14 cellular contexts compared by ENCODE assay signal in the genomic region with DNA sequence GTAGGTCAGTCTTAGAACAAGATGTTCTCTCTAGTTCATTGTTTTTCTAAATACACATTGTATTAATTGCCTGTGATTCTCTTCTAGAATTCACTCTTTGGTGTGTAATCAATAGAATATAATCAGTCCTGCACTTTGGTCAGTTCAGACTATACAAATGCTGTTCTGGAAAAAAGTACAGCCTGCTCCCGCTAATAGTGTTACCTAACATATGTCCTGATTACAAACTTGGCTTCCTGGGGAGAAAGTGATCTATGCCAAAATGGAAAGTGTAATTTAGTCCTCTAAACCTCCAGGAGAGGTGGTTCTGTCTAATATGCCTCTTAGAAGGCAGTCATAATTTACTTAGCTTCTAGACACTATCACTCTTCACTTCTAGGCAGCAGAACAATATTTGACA.
"Had no signal": no experiment of that assay in that cellular context is flagged by ENCODE, and none has a peak within 500 bp of the region (broad histone marks: within the 10 kb centered on the region; RNA-seq: fewer than 3 reads in every experiment).

No MANE protein-coding gene starts in this region.

- H3K27me3 ChIP-seq: dorsolateral prefrontal cortex, heart right ventricle, left lung, ovary, thyroid gland had no signal

- H3K4me1 ChIP-seq: left lung, thyroid gland had no signal

- DNase-seq: activated CD4-positive, alpha-beta T cell treated with anti-CD3 and anti-CD28 coated beads, Interleukin-2, amount 50 U/mL, for 1 hour; activated effector memory CD4-positive, alpha-beta T cell treated with anti-CD3 and anti-CD28 coated beads, Interleukin-2, amount 50 U/mL, for 16 hours; activated T-cell treated with anti-CD3 and anti-CD28 coated beads, Interleukin-2, amount 50 U/mL, for 4 hours; dorsolateral prefrontal cortex; foreskin melanocyte; heart right ventricle; left lung; mesendoderm; nephron progenitor cell; ovary; thyroid gland had no signal

- H3K4me3 ChIP-seq: dorsolateral prefrontal cortex, heart right ventricle, left lung, ovary, skin epidermis, thyroid gland had no signal

- H3K9me3 ChIP-seq: heart right ventricle, left lung, ovary, thyroid gland had no signal

- H3K27ac ChIP-seq: dorsolateral prefrontal cortex, heart right ventricle, left lung, ovary, skin epidermis, thyroid gland had no signal

- H3K4me3 Mint-ChIP-seq: activated naive CD8-positive, alpha-beta T cell; activated T-cell treated with anti-CD3 and anti-CD28 coated beads, Interleukin-2, amount 50 U/mL, for 4 hours; nephron progenitor cell had no signal

- H3K9me3 Mint-ChIP-seq: activated T-cell treated with anti-CD3 and anti-CD28 coated beads, Interleukin-2, amount 50 U/mL, for 4 hours had no signal

- ATAC-seq: activated T-cell treated with anti-CD3 and anti-CD28 coated beads, Interleukin-2, amount 50 U/mL, for 4 hours; esophagus mucosa; left lung had no signal

- H3K36me3 Mint-ChIP-seq: activated naive CD8-positive, alpha-beta T cell had no signal

- H3K27ac Mint-ChIP-seq: activated naive CD8-positive, alpha-beta T cell; nephron progenitor cell had no signal
